Comparison of ENCODE assay signal across 15 cellular contexts in genomic region chr5:62592558-62592957, GRCh38. TPM values are rescaled to one million over a fixed set of nuclear protein-coding genes. Genes with fewer than 3 reads are reported as not detected.
DNase-seq lines count a peak whose midpoint lies in the region; ATAC-seq and TF ChIP-seq lines count a peak whose summit lies in the region.
"Had no signal": no experiment of that assay in that cellular context is flagged by ENCODE, and none has a peak within 500 bp of the region (broad histone marks: within the 10 kb centered on the region; RNA-seq: fewer than 3 reads in every experiment).

No MANE protein-coding gene starts in this region.

- TF ChIP-seq CTCF in GM23338 (conservative IDR thresholded peaks at IDR 0.05; ENCODE audit: low read depth in 2 of 2) (no peak), OCI-LY3 (IDR thresholded peaks at IDR 0.05; ENCODE audit: low read depth, low read length) (no peak), lung (IDR thresholded peaks at IDR 0.05; ENCODE audit: control extremely low read depth, extremely low read depth) (no peak), right lobe of liver (IDR thresholded peaks at IDR 0.05) (no peak)

- no peak overlapping the region for H3K4me3 Mint-ChIP-seq in GM23338

- peaks cover 21% of the 10 kb centered on the region for H3K4me1 Mint-ChIP-seq in GM23338

- intact Hi-C loops in right lobe of liver (cut with DNase I) = no loop called here

- H3K4me1 ChIP-seq in ACC112 (ENCODE audit: control insufficient read depth, insufficient read depth, low read length, unreplicated experiment) (peaks cover 13% of the 10 kb centered on the region), GM23338 (ENCODE audit: insufficient read depth) (peaks cover 16% of the 10 kb centered on the region), OCI-LY3 (ENCODE audit: low read length) (peaks cover 31% of the 10 kb centered on the region), lung (ENCODE audit: control insufficient read depth in 2 of 2, insufficient read depth in 2 of 2, low read length in 2 of 2) (no peaks in the 10 kb centered on the region), right lobe of liver (peaks cover 0 to 21% (median 6%) of the 10 kb centered on the region in 4 donors)

- H3K27ac ChIP-seq in ACC112 (ENCODE audit: low read depth, low read length) (peak overlapping the region; percentile 70), GM23338 (ENCODE audit: low read depth) (no peak overlapping the region), OCI-LY3 (ENCODE audit: low read length) (peak overlapping the region; percentile 50; the same call in 1 of the 2 replicates), lung (ENCODE audit: low read depth in 1 of 2, low read length in 1 of 2) (no peak overlapping the region), right lobe of liver (no peak overlapping the region)
- H3K27ac ChIP-seq: SJCRH30 had no signal

- no peak for TF ChIP-seq POLR2A in right lobe of liver (IDR thresholded peaks at IDR 0.05)

- H3K9me2 ChIP-seq in GM23338 (ENCODE audit: insufficient read depth) = peaks cover 4% of the 10 kb centered on the region; the same call in 1 of the 2 replicates

- no peaks in the 10 kb centered on the region for H3F3A ChIP-seq in GM23338 (replicated peaks; ENCODE audit: low read depth)

- H3K9me3 Mint-ChIP-seq in GM23338 = no peaks in the 10 kb centered on the region

- H3K9me3 ChIP-seq in OCI-LY3 (ENCODE audit: insufficient read depth, low read length) (peaks cover 6% of the 10 kb centered on the region; the same call in 1 of the 2 replicates), lung (ENCODE audit: control insufficient read depth in 2 of 2, insufficient read depth in 1 of 2, low read length in 1 of 2) (no peaks in the 10 kb centered on the region), right lobe of liver (no peaks in the 10 kb centered on the region)
- H3K9me3 ChIP-seq: SJCRH30 had no signal

- H3K27ac Mint-ChIP-seq in GM23338 = peak overlapping the region; percentile 47

- H3K9ac ChIP-seq in OCI-LY3 (ENCODE audit: low read length) = no peak overlapping the region

- H3K36me3 ChIP-seq in ACC112 (ENCODE audit: insufficient read depth, low read length) = peaks cover 10% of the 10 kb centered on the region
- peaks cover 5% of the 10 kb centered on the region; the same call in 1 of the 2 replicates for H3K36me3 ChIP-seq in GM23338 (ENCODE audit: insufficient read depth)
- peaks cover 36% of the 10 kb centered on the region for H3K36me3 ChIP-seq in OCI-LY3 (replicated peaks; ENCODE audit: low read depth, low read length)
- peaks cover 4 to 6% of the 10 kb centered on the region in 2 donors for H3K36me3 ChIP-seq in lung (ENCODE audit: control insufficient read depth in 2 of 2, insufficient read depth in 2 of 2, low read length in 2 of 2)
- no peaks in the 10 kb centered on the region for H3K36me3 ChIP-seq in right lobe of liver

- H2AFZ ChIP-seq in ACC112 (ENCODE audit: low read length, unreplicated experiment) (no peak overlapping the region), GM23338 (no peak overlapping the region), OCI-LY3 (ENCODE audit: low read depth, low read length) (no peak overlapping the region)

- H3K4me2 ChIP-seq in GM23338 (no peak overlapping the region), OCI-LY3 (ENCODE audit: low read length) (no peak overlapping the region)

- H3K27me3 ChIP-seq in ACC112 (ENCODE audit: insufficient read depth, low read length) (no peaks in the 10 kb centered on the region), GM23338 (ENCODE audit: insufficient read depth) (no peaks in the 10 kb centered on the region), OCI-LY3 (ENCODE audit: low read depth, low read length) (no peaks in the 10 kb centered on the region), lung (ENCODE audit: control insufficient read depth, insufficient read depth) (no peaks in the 10 kb centered on the region), right lobe of liver (no peaks in the 10 kb centered on the region)
- H3K27me3 ChIP-seq: SJCRH30 had no signal

- 56 to 81% methylated on average over 8 of the region's 8 CpGs for WGBS in lung, 2 donors
- 71% methylated on average over 8 of the region's 8 CpGs for WGBS in right lobe of liver (ENCODE audit: insufficient coverage, low coverage, low lambda C conversion rate, missing lambda C conversion rate)

- H3K27me3 Mint-ChIP-seq in GM23338 (ENCODE audit: insufficient read depth, low read depth, poor library complexity) = no peaks in the 10 kb centered on the region

- H3K36me3 Mint-ChIP-seq in GM23338 (ENCODE audit: low read depth) = peaks cover 21% of the 10 kb centered on the region; the same call in 2 of the 3 replicates

- H4K20me1 ChIP-seq in GM23338 (replicated peaks; ENCODE audit: insufficient read depth) = no peaks in the 10 kb centered on the region
- no peaks in the 10 kb centered on the region for H4K20me1 ChIP-seq in OCI-LY3 (ENCODE audit: insufficient read depth, low read length)

- no peak for ATAC-seq in GM23338
- no peak for ATAC-seq in lung (ENCODE audit: insufficient read depth, low FRiP score)
- ATAC-seq in HG02642 (IDR thresholded peaks at IDR 0.05; ENCODE audit: poor library complexity, unreplicated experiment) = no peak
- ATAC-seq in right lobe of liver = no peak
- ATAC-seq in GM18502 (IDR thresholded peaks at IDR 0.05; ENCODE audit: poor library complexity, unreplicated experiment) = no peak

- no peak overlapping the region for H3K4me3 ChIP-seq in ACC112 (ENCODE audit: low read depth, low read length)
- H3K4me3 ChIP-seq in GM23338 = no peak overlapping the region
- no peak overlapping the region for H3K4me3 ChIP-seq in OCI-LY3 (ENCODE audit: low read length)
- H3K4me3 ChIP-seq in lung = no peak overlapping the region
- H3K4me3 ChIP-seq in right lobe of liver = no peak overlapping the region
- H3K4me3 ChIP-seq: SJCRH30 had no signal

- no peak for DNase-seq in GM23338 (ENCODE audit: low spot score)
- peak; percentile 30 for DNase-seq in lung (ENCODE audit: low spot score)
- no peak for DNase-seq in T-helper 2 cell
- DNase-seq in right lobe of liver = no peak
- DNase-seq: AML-193, DMS 273 treated with DMSO at 0.1 percent for 48 hours, IMR-90, NCI-H1092, NCI-H2107, RPMI8226, SJCRH30 had no signal

- H3K79me2 ChIP-seq in ACC112 (ENCODE audit: control insufficient read depth, insufficient read depth, low read length, unreplicated experiment) = no peaks in the 10 kb centered on the region
- H3K79me2 ChIP-seq in GM23338 (replicated peaks; ENCODE audit: insufficient read depth) = no peaks in the 10 kb centered on the region
- no peaks in the 10 kb centered on the region for H3K79me2 ChIP-seq in OCI-LY3 (ENCODE audit: low read length)

TF ChIP-seq in GM23338, 12 proteins besides CTCF, POLR2A, EP300 and RAD21 (continues in another document):
- TF ChIP-seq JUNB (IDR thresholded peaks at IDR 0.05; ENCODE audit: unreplicated experiment) (no peak), ETS1 (IDR thresholded peaks at IDR 0.05) (no peak)

RNA-seq across cellular contexts. Expression of gene LRRC70, which starts 13.9 kb away (rescaled TPM):
- total RNA-seq in GM23338 (2014; rRNA removed; shearing (Covaris generic)) = 1.7 and 2.7 TPM in 2 replicates
- 0.15 TPM in 1 of 2 replicates, not detected in the other for polyA plus RNA-seq in GM23338 (2016; fragmentation: Nextera tagmentation; extraction: Ambion mirVana)
- 10 to 100 TPM in 1 of 2 donors, 1 to 10 TPM in 1; 3.1 to 14.8 TPM for total RNA-seq in lung
- polyA plus RNA-seq in lung = 1 to 10 TPM; 4.1 to 7.4 TPM
- total RNA-seq in right lobe of liver = 1 to 10 TPM in 4 of 6 experiments, under 1 TPM in 2; 0.37 to 1.7 (median 1.1) TPM

Comparison
In these comparisons a context has a peak if more than half of its experiments do, and no peak if none do; other contexts are left out.
1. H3K27ac ChIP-seq: peak in ACC112 (single experiment) and OCI-LY3 (single experiment); none in GM23338 (single experiment), lung (0 of 2) and right lobe of liver (0 of 3).